Comparison of ENCODE assay signal across 1 cellular context in the genomic region with DNA sequence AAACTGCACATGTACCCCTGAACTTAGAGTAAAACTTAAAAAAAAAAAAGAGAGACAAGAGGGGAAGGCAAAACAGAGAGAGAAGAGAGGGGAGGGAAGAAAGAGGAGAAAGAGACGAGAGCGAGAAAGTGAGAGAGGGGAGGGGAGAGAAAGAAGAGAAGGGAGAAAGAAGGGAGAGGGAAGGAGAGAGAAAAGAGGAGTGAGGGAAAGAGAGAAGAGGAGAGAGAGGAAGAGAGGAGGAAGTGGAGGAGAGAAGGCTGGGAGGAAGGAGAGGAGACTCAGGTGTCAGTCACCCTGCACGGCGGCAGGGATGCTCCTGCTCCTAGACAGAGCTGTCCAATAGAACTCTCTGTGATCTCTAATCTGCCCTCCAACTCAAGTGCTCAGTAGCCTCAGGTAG.
TF ChIP-seq lines count a peak whose summit lies in the region.

No MANE protein-coding gene starts in this region.

TF ChIP-seq in GM23338, 12 proteins besides CTCF, POLR2A, EP300 and RAD21 (continued from another document):
- TF ChIP-seq, protein P1, sequence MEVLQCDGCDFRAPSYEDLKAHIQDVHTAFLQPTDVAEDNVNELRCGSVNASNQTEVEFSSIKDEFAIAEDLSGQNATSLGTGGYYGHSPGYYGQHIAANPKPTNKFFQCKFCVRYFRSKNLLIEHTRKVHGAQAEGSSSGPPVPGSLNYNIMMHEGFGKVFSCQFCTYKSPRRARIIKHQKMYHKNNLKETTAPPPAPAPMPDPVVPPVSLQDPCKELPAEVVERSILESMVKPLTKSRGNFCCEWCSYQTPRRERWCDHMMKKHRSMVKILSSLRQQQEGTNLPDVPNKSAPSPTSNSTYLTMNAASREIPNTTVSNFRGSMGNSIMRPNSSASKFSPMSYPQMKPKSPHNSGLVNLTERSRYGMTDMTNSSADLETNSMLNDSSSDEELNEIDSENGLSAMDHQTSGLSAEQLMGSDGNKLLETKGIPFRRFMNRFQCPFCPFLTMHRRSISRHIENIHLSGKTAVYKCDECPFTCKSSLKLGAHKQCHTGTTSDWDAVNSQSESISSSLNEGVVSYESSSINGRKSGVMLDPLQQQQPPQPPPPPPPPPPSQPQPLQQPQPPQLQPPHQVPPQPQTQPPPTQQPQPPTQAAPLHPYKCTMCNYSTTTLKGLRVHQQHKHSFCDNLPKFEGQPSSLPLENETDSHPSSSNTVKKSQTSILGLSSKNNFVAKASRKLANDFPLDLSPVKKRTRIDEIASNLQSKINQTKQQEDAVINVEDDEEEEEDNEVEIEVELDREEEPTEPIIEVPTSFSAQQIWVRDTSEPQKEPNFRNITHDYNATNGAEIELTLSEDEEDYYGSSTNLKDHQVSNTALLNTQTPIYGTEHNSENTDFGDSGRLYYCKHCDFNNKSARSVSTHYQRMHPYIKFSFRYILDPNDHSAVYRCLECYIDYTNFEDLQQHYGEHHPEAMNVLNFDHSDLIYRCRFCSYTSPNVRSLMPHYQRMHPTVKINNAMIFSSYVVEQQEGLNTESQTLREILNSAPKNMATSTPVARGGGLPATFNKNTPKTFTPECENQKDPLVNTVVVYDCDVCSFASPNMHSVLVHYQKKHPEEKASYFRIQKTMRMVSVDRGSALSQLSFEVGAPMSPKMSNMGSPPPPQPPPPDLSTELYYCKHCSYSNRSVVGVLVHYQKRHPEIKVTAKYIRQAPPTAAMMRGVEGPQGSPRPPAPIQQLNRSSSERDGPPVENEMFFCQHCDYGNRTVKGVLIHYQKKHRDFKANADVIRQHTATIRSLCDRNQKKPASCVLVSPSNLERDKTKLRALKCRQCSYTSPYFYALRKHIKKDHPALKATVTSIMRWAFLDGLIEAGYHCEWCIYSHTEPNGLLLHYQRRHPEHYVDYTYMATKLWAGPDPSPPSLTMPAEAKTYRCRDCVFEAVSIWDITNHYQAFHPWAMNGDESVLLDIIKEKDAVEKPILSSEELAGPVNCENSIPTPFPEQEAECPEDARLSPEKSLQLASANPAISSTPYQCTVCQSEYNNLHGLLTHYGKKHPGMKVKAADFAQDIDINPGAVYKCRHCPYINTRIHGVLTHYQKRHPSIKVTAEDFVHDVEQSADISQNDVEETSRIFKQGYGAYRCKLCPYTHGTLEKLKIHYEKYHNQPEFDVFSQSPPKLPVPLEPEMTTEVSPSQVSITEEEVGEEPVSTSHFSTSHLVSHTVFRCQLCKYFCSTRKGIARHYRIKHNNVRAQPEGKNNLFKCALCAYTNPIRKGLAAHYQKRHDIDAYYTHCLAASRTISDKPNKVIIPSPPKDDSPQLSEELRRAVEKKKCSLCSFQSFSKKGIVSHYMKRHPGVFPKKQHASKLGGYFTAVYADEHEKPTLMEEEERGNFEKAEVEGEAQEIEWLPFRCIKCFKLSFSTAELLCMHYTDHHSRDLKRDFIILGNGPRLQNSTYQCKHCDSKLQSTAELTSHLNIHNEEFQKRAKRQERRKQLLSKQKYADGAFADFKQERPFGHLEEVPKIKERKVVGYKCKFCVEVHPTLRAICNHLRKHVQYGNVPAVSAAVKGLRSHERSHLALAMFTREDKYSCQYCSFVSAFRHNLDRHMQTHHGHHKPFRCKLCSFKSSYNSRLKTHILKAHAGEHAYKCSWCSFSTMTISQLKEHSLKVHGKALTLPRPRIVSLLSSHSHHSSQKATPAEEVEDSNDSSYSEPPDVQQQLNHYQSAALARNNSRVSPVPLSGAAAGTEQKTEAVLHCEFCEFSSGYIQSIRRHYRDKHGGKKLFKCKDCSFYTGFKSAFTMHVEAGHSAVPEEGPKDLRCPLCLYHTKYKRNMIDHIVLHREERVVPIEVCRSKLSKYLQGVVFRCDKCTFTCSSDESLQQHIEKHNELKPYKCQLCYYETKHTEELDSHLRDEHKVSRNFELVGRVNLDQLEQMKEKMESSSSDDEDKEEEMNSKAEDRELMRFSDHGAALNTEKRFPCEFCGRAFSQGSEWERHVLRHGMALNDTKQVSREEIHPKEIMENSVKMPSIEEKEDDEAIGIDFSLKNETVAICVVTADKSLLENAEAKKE (CRISPR knock-in tag; IDR thresholded peaks at IDR 0.05) = no peak
- TF ChIP-seq ZNF331 (CRISPR knock-in tag; IDR thresholded peaks at IDR 0.05; ENCODE audit: low read depth) (no peak), EZH2 (IDR thresholded peaks at IDR 0.05; ENCODE audit: low read depth, unreplicated experiment) (no peak), JUNB (IDR thresholded peaks at IDR 0.05; ENCODE audit: unreplicated experiment) (no peak), STAT1 (IDR thresholded peaks at IDR 0.05; ENCODE audit: unreplicated experiment) (no peak), REST (IDR thresholded peaks at IDR 0.05; ENCODE audit: unreplicated experiment) (no peak), ZNF114 (CRISPR knock-in tag; IDR thresholded peaks at IDR 0.05) (no peak)
